ENCODE assay signal across 9 cellular contexts in the genomic region with DNA sequence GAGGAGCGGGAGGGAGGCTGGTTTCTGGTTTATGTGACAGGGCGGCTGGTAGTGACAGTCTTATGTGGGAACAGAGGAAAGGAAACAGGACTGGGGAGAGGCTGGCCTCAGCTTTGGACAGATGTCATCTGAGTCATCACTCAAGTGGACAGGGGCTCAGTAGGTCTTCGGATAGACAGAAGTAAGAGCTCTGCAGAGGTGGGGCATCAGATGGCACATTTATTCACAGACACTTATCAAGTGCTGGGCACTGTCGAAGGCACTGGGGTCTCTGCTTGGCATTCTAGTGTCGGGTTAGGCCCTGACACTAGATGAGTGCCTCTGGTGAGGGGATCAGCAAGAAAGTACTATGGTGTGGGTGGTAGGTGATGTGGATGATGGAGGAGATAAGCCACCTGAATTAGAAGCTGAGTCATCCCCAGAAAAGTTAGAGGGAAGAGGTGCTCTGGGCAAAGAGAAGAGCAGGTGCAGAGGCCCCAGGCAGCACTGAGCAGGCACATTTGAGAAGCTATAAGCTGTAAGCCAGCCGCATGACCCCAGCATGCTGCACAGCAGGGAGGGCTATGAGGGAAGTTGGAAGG. TPM values are rescaled to one million over a fixed set of nuclear protein-coding genes. Genes with fewer than 3 reads are reported as not detected.
DNase-seq lines count a peak whose midpoint lies in the region; TF ChIP-seq lines count a peak whose summit lies in the region.
"Had no signal": no experiment of that assay in that cellular context is flagged by ENCODE, and none has a peak within 500 bp of the region (broad histone marks: within the 10 kb centered on the region; RNA-seq: fewer than 3 reads in every experiment).

No MANE protein-coding gene starts in this region.

- H3K4me3 ChIP-seq in endodermal cell (ENCODE audit: low read length) (no peak overlapping the region), neural progenitor cell (no peak overlapping the region)

- no peaks in the 10 kb centered on the region for H3K36me3 Mint-ChIP-seq in activated naive CD4-positive, alpha-beta T cell treated with anti-CD3 and anti-CD28 coated beads for 36 hours (ENCODE audit: low read depth)
- H3K36me3 Mint-ChIP-seq in endodermal cell (ENCODE audit: low read depth) (peaks cover 7% of the 10 kb centered on the region), type B pancreatic cell (peaks cover 9% of the 10 kb centered on the region), neural progenitor cell (peaks cover 7% of the 10 kb centered on the region)

- H3K27ac Mint-ChIP-seq in activated naive CD4-positive, alpha-beta T cell treated with anti-CD3 and anti-CD28 coated beads for 36 hours: peak overlapping the region; percentile 83
- H3K27ac Mint-ChIP-seq in endodermal cell (peak overlapping the region; percentile 3), type B pancreatic cell (peak overlapping the region; percentile 80), neural progenitor cell (no peak overlapping the region)

- 86 to 94% methylated on average over 4 to 6 of the region's 6 CpGs for WGBS in endodermal cell (ENCODE audit: insufficient coverage in 1 of 2, insufficient read length in 1 of 2), 2 experiments

- DNase-seq in activated naive CD4-positive, alpha-beta T cell treated with anti-CD3 and anti-CD28 coated beads for 36 hours: peak; percentile 24
- DNase-seq in activated naive CD4-positive, alpha-beta T cell (lab: John Stamatoyannopoulos, UW): no peak
- DNase-seq in MV-4-11 (lab: John Stamatoyannopoulos, UW) (peak; percentile 66), endodermal cell (no peak), type B pancreatic cell (ENCODE audit: extremely low spot score, unreplicated experiment) (no peak), iPS-NIHi11 (ENCODE audit: low spot score) (no peak), neural progenitor cell (ENCODE audit: low spot score) (no peak), OCI-M2 (lab: John Stamatoyannopoulos, UW; ENCODE audit: unreplicated experiment) (no peak)

- H3K4me1 Mint-ChIP-seq in activated naive CD4-positive, alpha-beta T cell treated with anti-CD3 and anti-CD28 coated beads for 36 hours (ENCODE audit: low read depth): peaks cover 58% of the 10 kb centered on the region
- H3K4me1 Mint-ChIP-seq in endodermal cell (peaks cover 29% of the 10 kb centered on the region), type B pancreatic cell (ENCODE audit: unreplicated experiment) (peaks cover 50% of the 10 kb centered on the region), neural progenitor cell (peaks cover 43% of the 10 kb centered on the region)

- no peak overlapping the region for H3K4me2 ChIP-seq in neural progenitor cell

- no peak for TF ChIP-seq CTCF in endodermal cell (conservative IDR thresholded peaks at IDR 0.05)
- TF ChIP-seq CTCF in type B pancreatic cell (conservative IDR thresholded peaks at IDR 0.05): no peak
- no peak for TF ChIP-seq CTCF in neural progenitor cell (IDR thresholded peaks at IDR 0.05)

- H3K27ac ChIP-seq in endodermal cell (ENCODE audit: low read depth, low read length) (no peak overlapping the region), neural progenitor cell (no peak overlapping the region)

- no peak overlapping the region for H2AFZ ChIP-seq in neural progenitor cell (replicated peaks)

- H3K36me3 ChIP-seq in endodermal cell (ENCODE audit: control insufficient read depth, insufficient read depth, low read length) (peaks cover 10% of the 10 kb centered on the region), neural progenitor cell (no peaks in the 10 kb centered on the region)

- H3K27me3 ChIP-seq in endodermal cell (ENCODE audit: control insufficient read depth, insufficient read depth, low read length, poor library complexity, severe bottlenecking) (no peaks in the 10 kb centered on the region), neural progenitor cell (no peaks in the 10 kb centered on the region)

- peaks cover 97% of the 10 kb centered on the region for H4K20me1 ChIP-seq in neural progenitor cell (ENCODE audit: low read depth)

- peaks cover 15% of the 10 kb centered on the region for H3F3A ChIP-seq in neural progenitor cell (ENCODE audit: low read depth)

- peaks cover 4% of the 10 kb centered on the region for H3K4me1 ChIP-seq in endodermal cell (ENCODE audit: control insufficient read depth, insufficient read depth, low read length)
- H3K4me1 ChIP-seq in neural progenitor cell: peaks cover 4% of the 10 kb centered on the region

- H3K79me2 ChIP-seq in neural progenitor cell (ENCODE audit: low read depth): peaks cover 97% of the 10 kb centered on the region

- CTCF ChIA-PET in activated naive CD4-positive, alpha-beta T cell treated with anti-CD3 and anti-CD28 coated beads for 36 hours (lab: Charles Lee): interaction anchor here (0.8 to 1.1 kb wide), 3 partner anchors 34 to 57 kb away, joined by 3 to 7 read pairs (median 3); partner anchors contain the start of gene LTC4S

- no peak overlapping the region for H3K4me3 Mint-ChIP-seq in activated naive CD4-positive, alpha-beta T cell treated with anti-CD3 and anti-CD28 coated beads for 36 hours
- H3K4me3 Mint-ChIP-seq in endodermal cell (no peak overlapping the region), type B pancreatic cell (no peak overlapping the region), neural progenitor cell (no peak overlapping the region)

- H3K9ac ChIP-seq in endodermal cell (ENCODE audit: extremely low read depth, low read length, poor library complexity, severe bottlenecking): no peak overlapping the region
- no peak overlapping the region for H3K9ac ChIP-seq in neural progenitor cell

- H3K9me3 Mint-ChIP-seq in activated naive CD4-positive, alpha-beta T cell treated with anti-CD3 and anti-CD28 coated beads for 36 hours: no peaks in the 10 kb centered on the region
- H3K9me3 Mint-ChIP-seq in endodermal cell (no peaks in the 10 kb centered on the region), type B pancreatic cell (no peaks in the 10 kb centered on the region), neural progenitor cell (no peaks in the 10 kb centered on the region)

- H3K9me3 ChIP-seq in endodermal cell (ENCODE audit: control insufficient read depth, low read length) (no peaks in the 10 kb centered on the region), neural progenitor cell (ENCODE audit: low read depth) (no peaks in the 10 kb centered on the region)

- H3K27me3 Mint-ChIP-seq in activated naive CD4-positive, alpha-beta T cell treated with anti-CD3 and anti-CD28 coated beads for 36 hours (ENCODE audit: low read depth): no peaks in the 10 kb centered on the region
- H3K27me3 Mint-ChIP-seq in endodermal cell (ENCODE audit: insufficient read depth): no peaks in the 10 kb centered on the region
- no peaks in the 10 kb centered on the region for H3K27me3 Mint-ChIP-seq in type B pancreatic cell
- peaks cover 4% of the 10 kb centered on the region for H3K27me3 Mint-ChIP-seq in neural progenitor cell (ENCODE audit: insufficient read depth, low read depth)

- intact Hi-C loops in activated naive CD4-positive, alpha-beta T cell treated with anti-CD3 and anti-CD28 coated beads for 36 hours (cut with micrococcal nuclease): no loop called here

RNA-seq across cellular contexts. Expression of gene MAML1, which starts 27.4 kb away (rescaled TPM):
- total RNA-seq in activated naive CD4-positive, alpha-beta T cell treated with anti-CD3 and anti-CD28 coated beads for 36 hours: 10 to 100 TPM; 20.7 TPM
- 10 to 100 TPM; 38.9 to 41.4 TPM for total RNA-seq in endodermal cell
- 43.0 TPM for polyA plus RNA-seq in endodermal cell (2013, experiment 1 of 2)
- 45.7 TPM for polyA plus RNA-seq in endodermal cell (2013, experiment 2 of 2)
- 32.9 and 42.6 TPM in 2 replicates for total RNA-seq in type B pancreatic cell (ENCODE audit: low replicate concordance)
- total RNA-seq in neural progenitor cell (ENCODE audit: low replicate concordance): 29.1 and 30.7 TPM in 2 replicates

RNA-seq across cellular contexts. Expression of gene LTC4S, which starts 33.7 kb away (rescaled TPM):
- total RNA-seq in activated naive CD4-positive, alpha-beta T cell treated with anti-CD3 and anti-CD28 coated beads for 36 hours: under 1 TPM in 1 of 2 experiments, not detected in 1; 0.79 TPM
- 1 to 10 TPM; 5.7 to 6.3 TPM for total RNA-seq in endodermal cell
- 1.4 TPM for polyA plus RNA-seq in endodermal cell (2013, experiment 1 of 2)
- 1.6 TPM for polyA plus RNA-seq in endodermal cell (2013, experiment 2 of 2)
- total RNA-seq in type B pancreatic cell (ENCODE audit: low replicate concordance): 4.0 and 6.5 TPM in 2 replicates
- 0.81 TPM in 1 of 2 replicates, not detected in the other for total RNA-seq in neural progenitor cell (ENCODE audit: low replicate concordance)
- total RNA-seq: Daoy had no signal

RNA-seq across cellular contexts. Expression of gene MGAT4B, which starts 46.6 kb away (rescaled TPM):
- 10 to 100 TPM; 57.7 to 59.9 TPM for total RNA-seq in activated naive CD4-positive, alpha-beta T cell treated with anti-CD3 and anti-CD28 coated beads for 36 hours
- total RNA-seq in endodermal cell: 100 to 1,000 TPM; 165 to 177 TPM
- polyA plus RNA-seq in endodermal cell (2013, experiment 1 of 2): 75.1 TPM
- polyA plus RNA-seq in endodermal cell (2013, experiment 2 of 2): 66.4 TPM
- total RNA-seq in type B pancreatic cell (ENCODE audit: low replicate concordance): 169 and 211 TPM in 2 replicates
- total RNA-seq in neural progenitor cell (ENCODE audit: low replicate concordance): 32.1 and 52.9 TPM in 2 replicates

Comparison
In these comparisons a context has a peak if more than half of its experiments do, and no peak if none do; other contexts are left out.
1. DNase-seq: peak in activated naive CD4-positive, alpha-beta T cell treated with anti-CD3 and anti-CD28 coated beads for 36 hours (single experiment) and MV-4-11 (single experiment); none in activated naive CD4-positive, alpha-beta T cell (0 of 4), endodermal cell (single experiment), type B pancreatic cell (single experiment), iPS-NIHi11 (single experiment), neural progenitor cell (single experiment) and OCI-M2 (single experiment).